Comparison of ENCODE assay signal across 17 cellular contexts in genomic region chr9:104080983-104081382, GRCh38. TPM values are rescaled to one million over a fixed set of nuclear protein-coding genes. Genes with fewer than 3 reads are reported as not detected.
DNase-seq lines count a peak whose midpoint lies in the region; ATAC-seq and TF ChIP-seq lines count a peak whose summit lies in the region.
"Had no signal": no experiment of that assay in that cellular context is flagged by ENCODE, and none has a peak within 500 bp of the region (broad histone marks: within the 10 kb centered on the region; RNA-seq: fewer than 3 reads in every experiment).

No MANE protein-coding gene starts in this region.

- ATAC-seq in WTC11 = no peak
- ATAC-seq: GM12878, HepG2 had no signal

- DNase-seq in NCI-H748 (lab: John Stamatoyannopoulos, UW; ENCODE audit: unreplicated experiment) = peak; percentile 21
- DNase-seq in NCI-H748 treated with DMSO at 0.1 percent for 48 hours (lab: John Stamatoyannopoulos, UW) = no peak
- DNase-seq in OCI-M1 (lab: John Stamatoyannopoulos, UW) = peak; percentile 10
- peak; percentile 13 for DNase-seq in WTC11 (ENCODE audit: low spot score)
- DNase-seq in nephron progenitor cell = peak; percentile 17
- DNase-seq in NCI-H2227 treated with DMSO at 0.1 percent for 48 hours (lab: John Stamatoyannopoulos, UW) = no peak
- DNase-seq in NCI-H187 (lab: John Stamatoyannopoulos, UW) = no peak
- no peak for DNase-seq in NCI-H1048 (lab: John Stamatoyannopoulos, UW)
- DNase-seq: 8988T; CD4-positive, alpha-beta memory T cell; DMS153; DND-41; EL; H9 had no signal

- peaks cover 37% of the 10 kb centered on the region for H3K36me3 Mint-ChIP-seq in WTC11
- no peaks in the 10 kb centered on the region for H3K36me3 Mint-ChIP-seq in nephron progenitor cell (ENCODE audit: low read depth)
- H3K36me3 Mint-ChIP-seq: CD4-positive, alpha-beta memory T cell had no signal

- CTCF ChIA-PET in WTC11 (lab: Charles Lee) = no interaction called here

- no peak for TF ChIP-seq CTCF in WTC11 (IDR thresholded peaks at IDR 0.05)
- no peak for TF ChIP-seq CTCF in nephron progenitor cell (IDR thresholded peaks at IDR 0.05)

- POLR2A ChIA-PET in WTC11 (lab: Charles Lee) = interaction anchor here (1.6 kb wide), 1 partner anchor 13 kb away, joined by 4 read pairs; the partner anchor contains the start of gene SMC2

- no peaks in the 10 kb centered on the region for H3K27me3 Mint-ChIP-seq in WTC11 (ENCODE audit: low read depth)
- H3K27me3 Mint-ChIP-seq in nephron progenitor cell (ENCODE audit: low read depth, poor library complexity) = no peaks in the 10 kb centered on the region

- H3K4me3 Mint-ChIP-seq in WTC11 (no peak overlapping the region), nephron progenitor cell (no peak overlapping the region)
- H3K4me3 Mint-ChIP-seq: CD14-positive monocyte; CD4-positive, alpha-beta memory T cell; H9 had no signal

- H3K9me3 Mint-ChIP-seq in WTC11 (peaks cover 62% of the 10 kb centered on the region), nephron progenitor cell (peaks cover 62% of the 10 kb centered on the region)

- H3K27ac Mint-ChIP-seq in WTC11 (no peak overlapping the region), nephron progenitor cell (no peak overlapping the region)
- H3K27ac Mint-ChIP-seq: CD14-positive monocyte; CD4-positive, alpha-beta memory T cell; H9 had no signal

- H3K4me1 Mint-ChIP-seq in WTC11 (no peaks in the 10 kb centered on the region), nephron progenitor cell (peaks cover 8% of the 10 kb centered on the region)
- H3K4me1 Mint-ChIP-seq: CD4-positive, alpha-beta memory T cell had no signal

TF ChIP-seq in WTC11, 78 proteins besides CTCF, POLR2A, EP300 and RAD21:
- no peak for TF ChIP-seq SMAD3 (CRISPR knock-in tag; IDR thresholded peaks at IDR 0.05; ENCODE audit: borderline replicate concordance)
- no peak for TF ChIP-seq ZSCAN18 (CRISPR knock-in tag; IDR thresholded peaks at IDR 0.05)
- TF ChIP-seq NFYB (CRISPR knock-in tag; conservative IDR thresholded peaks at IDR 0.05; ENCODE audit: low read depth) = no peak
- no peak for TF ChIP-seq ELF4 (CRISPR knock-in tag; IDR thresholded peaks at IDR 0.05; ENCODE audit: low read depth)
- no peak for TF ChIP-seq ZNF232 (CRISPR knock-in tag; IDR thresholded peaks at IDR 0.05)
- no peak for TF ChIP-seq PREB (CRISPR knock-in tag; IDR thresholded peaks at IDR 0.05; ENCODE audit: borderline replicate concordance)
- no peak for TF ChIP-seq ATF1 (CRISPR knock-in tag; IDR thresholded peaks at IDR 0.05)
- TF ChIP-seq ZNF317 (CRISPR knock-in tag; IDR thresholded peaks at IDR 0.05; ENCODE audit: borderline replicate concordance, low read depth) = no peak
- TF ChIP-seq AR (CRISPR knock-in tag; IDR thresholded peaks at IDR 0.05) = no peak
- no peak for TF ChIP-seq USF2 (CRISPR knock-in tag; IDR thresholded peaks at IDR 0.05)
- no peak for TF ChIP-seq ERG (CRISPR knock-in tag; IDR thresholded peaks at IDR 0.05)
- TF ChIP-seq CBFB (CRISPR knock-in tag; IDR thresholded peaks at IDR 0.05; ENCODE audit: low read depth) = no peak
- no peak for TF ChIP-seq ZNF121 (CRISPR knock-in tag; IDR thresholded peaks at IDR 0.05)
- no peak for TF ChIP-seq NFE2L1 (CRISPR knock-in tag; IDR thresholded peaks at IDR 0.05)
- no peak for TF ChIP-seq ZMAT4 (CRISPR knock-in tag; IDR thresholded peaks at IDR 0.05)
- TF ChIP-seq TCF7 (CRISPR knock-in tag; IDR thresholded peaks at IDR 0.05; ENCODE audit: low read depth) = no peak
- no peak for TF ChIP-seq ZNF138 (CRISPR knock-in tag; conservative IDR thresholded peaks at IDR 0.05)
- TF ChIP-seq FOXK1 (CRISPR knock-in tag; IDR thresholded peaks at IDR 0.05) = no peak

RNA-seq across cellular contexts. Expression of gene SMC2, which starts 13.1 kb away (rescaled TPM):
- 28.3 to 31.9 TPM (median 28.5 TPM) in 3 replicates for total RNA-seq in WTC11 (2021)

Comparison
In these comparisons a context has a peak if more than half of its experiments do, and no peak if none do; other contexts are left out.
1. DNase-seq: peak in NCI-H748 (single experiment), OCI-M1 (single experiment), WTC11 (single experiment) and nephron progenitor cell (single experiment); none in NCI-H748 treated with DMSO at 0.1 percent for 48 hours (single experiment), NCI-H2227 treated with DMSO at 0.1 percent for 48 hours (single experiment), NCI-H187 (0 of 2) and NCI-H1048 (single experiment).